Comparison of ENCODE assay signal across 1 cellular context in the genomic region with DNA sequence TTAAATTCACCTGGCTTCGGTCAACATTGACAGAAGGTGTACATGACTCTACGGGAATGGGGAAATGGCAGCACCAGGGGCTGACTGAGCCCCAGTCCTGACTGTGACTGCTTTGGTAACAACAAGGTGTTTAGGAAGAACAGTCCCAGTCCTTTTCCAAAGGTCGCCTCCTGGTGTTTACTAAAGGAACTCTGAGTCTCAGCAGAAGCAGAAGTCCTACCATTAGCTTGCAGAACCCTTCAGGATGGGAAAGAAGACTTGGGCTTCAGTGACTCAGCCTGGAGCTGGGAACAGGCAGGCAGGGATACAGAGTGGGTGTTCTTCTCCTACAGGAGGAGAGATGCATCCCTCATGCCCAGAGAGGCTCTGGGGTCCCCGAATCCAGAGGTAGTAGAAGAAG.
A peak's percentile ranks its signal among the peaks of the same experiment; 100 is the strongest.
TF ChIP-seq lines count a peak whose summit lies in the region.

No MANE protein-coding gene starts in this region.

TF ChIP-seq in GM23338, 12 proteins besides CTCF, POLR2A, EP300 and RAD21 (continued from another document):
- TF ChIP-seq, protein P1, sequence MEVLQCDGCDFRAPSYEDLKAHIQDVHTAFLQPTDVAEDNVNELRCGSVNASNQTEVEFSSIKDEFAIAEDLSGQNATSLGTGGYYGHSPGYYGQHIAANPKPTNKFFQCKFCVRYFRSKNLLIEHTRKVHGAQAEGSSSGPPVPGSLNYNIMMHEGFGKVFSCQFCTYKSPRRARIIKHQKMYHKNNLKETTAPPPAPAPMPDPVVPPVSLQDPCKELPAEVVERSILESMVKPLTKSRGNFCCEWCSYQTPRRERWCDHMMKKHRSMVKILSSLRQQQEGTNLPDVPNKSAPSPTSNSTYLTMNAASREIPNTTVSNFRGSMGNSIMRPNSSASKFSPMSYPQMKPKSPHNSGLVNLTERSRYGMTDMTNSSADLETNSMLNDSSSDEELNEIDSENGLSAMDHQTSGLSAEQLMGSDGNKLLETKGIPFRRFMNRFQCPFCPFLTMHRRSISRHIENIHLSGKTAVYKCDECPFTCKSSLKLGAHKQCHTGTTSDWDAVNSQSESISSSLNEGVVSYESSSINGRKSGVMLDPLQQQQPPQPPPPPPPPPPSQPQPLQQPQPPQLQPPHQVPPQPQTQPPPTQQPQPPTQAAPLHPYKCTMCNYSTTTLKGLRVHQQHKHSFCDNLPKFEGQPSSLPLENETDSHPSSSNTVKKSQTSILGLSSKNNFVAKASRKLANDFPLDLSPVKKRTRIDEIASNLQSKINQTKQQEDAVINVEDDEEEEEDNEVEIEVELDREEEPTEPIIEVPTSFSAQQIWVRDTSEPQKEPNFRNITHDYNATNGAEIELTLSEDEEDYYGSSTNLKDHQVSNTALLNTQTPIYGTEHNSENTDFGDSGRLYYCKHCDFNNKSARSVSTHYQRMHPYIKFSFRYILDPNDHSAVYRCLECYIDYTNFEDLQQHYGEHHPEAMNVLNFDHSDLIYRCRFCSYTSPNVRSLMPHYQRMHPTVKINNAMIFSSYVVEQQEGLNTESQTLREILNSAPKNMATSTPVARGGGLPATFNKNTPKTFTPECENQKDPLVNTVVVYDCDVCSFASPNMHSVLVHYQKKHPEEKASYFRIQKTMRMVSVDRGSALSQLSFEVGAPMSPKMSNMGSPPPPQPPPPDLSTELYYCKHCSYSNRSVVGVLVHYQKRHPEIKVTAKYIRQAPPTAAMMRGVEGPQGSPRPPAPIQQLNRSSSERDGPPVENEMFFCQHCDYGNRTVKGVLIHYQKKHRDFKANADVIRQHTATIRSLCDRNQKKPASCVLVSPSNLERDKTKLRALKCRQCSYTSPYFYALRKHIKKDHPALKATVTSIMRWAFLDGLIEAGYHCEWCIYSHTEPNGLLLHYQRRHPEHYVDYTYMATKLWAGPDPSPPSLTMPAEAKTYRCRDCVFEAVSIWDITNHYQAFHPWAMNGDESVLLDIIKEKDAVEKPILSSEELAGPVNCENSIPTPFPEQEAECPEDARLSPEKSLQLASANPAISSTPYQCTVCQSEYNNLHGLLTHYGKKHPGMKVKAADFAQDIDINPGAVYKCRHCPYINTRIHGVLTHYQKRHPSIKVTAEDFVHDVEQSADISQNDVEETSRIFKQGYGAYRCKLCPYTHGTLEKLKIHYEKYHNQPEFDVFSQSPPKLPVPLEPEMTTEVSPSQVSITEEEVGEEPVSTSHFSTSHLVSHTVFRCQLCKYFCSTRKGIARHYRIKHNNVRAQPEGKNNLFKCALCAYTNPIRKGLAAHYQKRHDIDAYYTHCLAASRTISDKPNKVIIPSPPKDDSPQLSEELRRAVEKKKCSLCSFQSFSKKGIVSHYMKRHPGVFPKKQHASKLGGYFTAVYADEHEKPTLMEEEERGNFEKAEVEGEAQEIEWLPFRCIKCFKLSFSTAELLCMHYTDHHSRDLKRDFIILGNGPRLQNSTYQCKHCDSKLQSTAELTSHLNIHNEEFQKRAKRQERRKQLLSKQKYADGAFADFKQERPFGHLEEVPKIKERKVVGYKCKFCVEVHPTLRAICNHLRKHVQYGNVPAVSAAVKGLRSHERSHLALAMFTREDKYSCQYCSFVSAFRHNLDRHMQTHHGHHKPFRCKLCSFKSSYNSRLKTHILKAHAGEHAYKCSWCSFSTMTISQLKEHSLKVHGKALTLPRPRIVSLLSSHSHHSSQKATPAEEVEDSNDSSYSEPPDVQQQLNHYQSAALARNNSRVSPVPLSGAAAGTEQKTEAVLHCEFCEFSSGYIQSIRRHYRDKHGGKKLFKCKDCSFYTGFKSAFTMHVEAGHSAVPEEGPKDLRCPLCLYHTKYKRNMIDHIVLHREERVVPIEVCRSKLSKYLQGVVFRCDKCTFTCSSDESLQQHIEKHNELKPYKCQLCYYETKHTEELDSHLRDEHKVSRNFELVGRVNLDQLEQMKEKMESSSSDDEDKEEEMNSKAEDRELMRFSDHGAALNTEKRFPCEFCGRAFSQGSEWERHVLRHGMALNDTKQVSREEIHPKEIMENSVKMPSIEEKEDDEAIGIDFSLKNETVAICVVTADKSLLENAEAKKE (CRISPR knock-in tag; IDR thresholded peaks at IDR 0.05), result peak; percentile 40; the same call in 1 of the 2 replicates
